9 cellular contexts compared by ENCODE assay signal in genomic region chr17:10616502-10617119, GRCh38. TPM values are rescaled to one million over a fixed set of nuclear protein-coding genes. Genes with fewer than 3 reads are reported as not detected.
DNase-seq lines count a peak whose midpoint lies in the region; ATAC-seq, FAIRE-seq and TF ChIP-seq lines count a peak whose summit lies in the region.
"Had no signal": no experiment of that assay in that cellular context is flagged by ENCODE, and none has a peak within 500 bp of the region (broad histone marks: within the 10 kb centered on the region; RNA-seq: fewer than 3 reads in every experiment).

No MANE protein-coding gene starts in this region.

- H3K4me3 ChIP-seq in H1 (ENCODE audit: extremely low read depth in 1 of 4, insufficient read depth in 2 of 4, low read depth in 3 of 4, low read length in 4 of 4), result no peak overlapping the region

- no peak overlapping the region for H2BK12ac ChIP-seq in H1 (ENCODE audit: low read depth, low read length)

- no peaks in the 10 kb centered on the region for H3K9me3 ChIP-seq in H1 (ENCODE audit: insufficient read depth in 2 of 2, low read depth in 1 of 2, low read length in 1 of 2)

- TF ChIP-seq CTCF in H1 (IDR thresholded peaks at IDR 0.05; ENCODE audit: control extremely low read depth in 1 of 3, insufficient read depth in 1 of 3, low read depth in 1 of 3, low read length in 3 of 3), result peak; percentile 95 to 99 (median 98)
- TF ChIP-seq CTCF in mesothelial cell of epicardium (IDR thresholded peaks at IDR 0.05; ENCODE audit: unreplicated experiment), result peak; percentile 99

- no peak overlapping the region for H3K4me3 Mint-ChIP-seq in mesothelial cell of epicardium

- TF ChIP-seq POLR2A in H1 (IDR thresholded peaks at IDR 0.05; ENCODE audit: control extremely low read depth in 1 of 2, low read depth in 2 of 2, low read length in 2 of 2), result no peak

- DNase-seq in ELF-1 (ENCODE audit: low read depth, low spot score) (peak; percentile 93), NCI-H748 treated with DMSO at 0.1 percent for 48 hours (lab: John Stamatoyannopoulos, UW) (peak; percentile 27), H1 (ENCODE audit: low read depth in 1 of 2, low spot score in 2 of 2) (peak; percentile 89 to 99), mesothelial cell of epicardium (ENCODE audit: low spot score in 2 of 2, unreplicated experiment in 2 of 2) (peak; percentile 63 to 89)
- DNase-seq in activated CD8-positive, alpha-beta memory T cell treated with anti-CD3 and anti-CD28 coated beads for 1 hour (ENCODE audit: extremely low read depth in 1 of 2, low read depth in 1 of 2), result peak; percentile 17 to 58
- peak; percentile 35 to 42 for DNase-seq in stimulated activated CD8-positive, alpha-beta memory T cell treated with anti-CD3 and anti-CD28 coated beads, Interleukin-4, amount 100 ng/mL, for 1 hour (ENCODE audit: low read depth in 2 of 2, low spot score in 1 of 2)

- H3K23me2 ChIP-seq in H1 (ENCODE audit: low read depth, low read length), result no peaks in the 10 kb centered on the region; the same call in 1 of the 2 replicates

- ATAC-seq in HG02973 (IDR thresholded peaks at IDR 0.05; ENCODE audit: unreplicated experiment) (peak; percentile 49), GM21526 (IDR thresholded peaks at IDR 0.05; ENCODE audit: low FRiP score, unreplicated experiment) (no peak)

- H3K9me3 Mint-ChIP-seq in mesothelial cell of epicardium, result no peaks in the 10 kb centered on the region

- H2BK20ac ChIP-seq in H1 (ENCODE audit: low read length), result no peak overlapping the region

- peaks cover 14% of the 10 kb centered on the region for H3K4me1 Mint-ChIP-seq in mesothelial cell of epicardium

- CTCF ChIA-PET in H1 (lab: Charles Lee; ENCODE audit: partially characterized antibody), result interaction anchor here (0.7 to 18.0 kb wide), 72 partner anchors 8 to 1022 kb away, joined by 3 to 343 read pairs (median 5); partner anchors contain the start of genes MYH13 and TMEM220

- H3K27ac ChIP-seq in H1 (ENCODE audit: low read depth, low read length), result no peak overlapping the region
- H3K27ac ChIP-seq: epithelial cell of prostate had no signal

- no peak overlapping the region for H3K14ac ChIP-seq in H1 (ENCODE audit: insufficient read length)

- H3K23ac ChIP-seq in H1 (ENCODE audit: insufficient read length), result no peak overlapping the region

- WGBS in H1 (ENCODE audit: extremely low coverage in 1 of 2, insufficient coverage in 1 of 2, insufficient read length in 1 of 2, insufficient replicate concordance in 2 of 2, low coverage in 1 of 2, low lambda C conversion rate in 2 of 2, missing lambda C conversion rate in 1 of 2), 2 experiments, result 64% methylated on average over 9 of the region's 9 CpGs; no CpG with 5 or more reads in 1 of the 2 experiments

- H3K9ac ChIP-seq in H1 (replicated peaks in 1 of 4; ENCODE audit: extremely low read depth in 1 of 4, low read depth in 3 of 4, low read length in 3 of 4), result no peak overlapping the region

- H3K4me1 ChIP-seq in H1 (replicated peaks in 1 of 4; ENCODE audit: control insufficient read depth in 3 of 4, insufficient read depth in 4 of 4, low read length in 3 of 4), result no peaks in the 10 kb centered on the region; a peak in 2 of 7 replicates

- no peak overlapping the region for H2BK15ac ChIP-seq in H1 (ENCODE audit: low read length)

- no peak overlapping the region for H3K56ac ChIP-seq in H1 (replicated peaks; ENCODE audit: insufficient read length, low read depth, low read length)

- H3K36me3 Mint-ChIP-seq in mesothelial cell of epicardium, result no peaks in the 10 kb centered on the region

- H3K27me3 Mint-ChIP-seq in mesothelial cell of epicardium (ENCODE audit: low read depth), result no peaks in the 10 kb centered on the region

- H3K27ac Mint-ChIP-seq in mesothelial cell of epicardium, result no peak overlapping the region

- TF ChIP-seq EP300 in H1 (IDR thresholded peaks at IDR 0.05; ENCODE audit: borderline replicate concordance in 1 of 2, low read depth in 2 of 2, low read length in 2 of 2), result no peak

- no peak overlapping the region for H2BK5ac ChIP-seq in H1 (ENCODE audit: low read depth, low read length)

- FAIRE-seq in H1 (lab: Jason Lieb, UNC), result peak; percentile 96

- H4K8ac ChIP-seq in H1 (ENCODE audit: extremely low read depth, insufficient read depth, low read length), result no peak overlapping the region

- peak; percentile 63 to 73 for TF ChIP-seq RAD21 in H1 (IDR thresholded peaks at IDR 0.05 in 1 of 2, conservative IDR thresholded peaks at IDR 0.05 in 1 of 2; ENCODE audit: low read depth in 2 of 2, low read length in 2 of 2)

- no peak overlapping the region for H2BK120ac ChIP-seq in H1 (replicated peaks; ENCODE audit: low read depth, low read length)

- H3K27me3 ChIP-seq in H1 (replicated peaks in 1 of 4; ENCODE audit: control insufficient read depth in 3 of 4, extremely low read depth in 1 of 4, insufficient read depth in 3 of 4, low read length in 3 of 4), result no peaks in the 10 kb centered on the region

- H3K4me2 ChIP-seq in H1 (ENCODE audit: insufficient read depth in 1 of 2, low read depth in 2 of 2, low read length in 2 of 2), result no peak overlapping the region

- no peak overlapping the region for H4K91ac ChIP-seq in H1 (replicated peaks; ENCODE audit: insufficient read length, low read length)

- POLR2A ChIA-PET in H1 (lab: Charles Lee; ENCODE audit: partially characterized antibody), result interaction anchor here (0.8 to 1.4 kb wide), 2 partner anchors 10 to 113 kb away, joined by 3 to 4 read pairs; partner anchors contain the start of gene TMEM220

- H3K18ac ChIP-seq in H1 (ENCODE audit: extremely low read depth, low read length), result no peak overlapping the region

- H2AK5ac ChIP-seq in H1 (ENCODE audit: low read depth, low read length), result no peak overlapping the region

- no peak overlapping the region for H2AFZ ChIP-seq in H1 (ENCODE audit: low read length)

- no peaks in the 10 kb centered on the region for H3K79me1 ChIP-seq in H1 (ENCODE audit: low read depth, low read length)

- no peaks in the 10 kb centered on the region for H3K36me3 ChIP-seq in H1 (ENCODE audit: control insufficient read depth in 2 of 4, insufficient read depth in 4 of 4, low read length in 3 of 4)

- H4K20me1 ChIP-seq in H1 (replicated peaks in 1 of 2; ENCODE audit: control insufficient read depth in 1 of 2, insufficient read depth in 2 of 2, low read length in 2 of 2), result no peaks in the 10 kb centered on the region

- no peaks in the 10 kb centered on the region for H3K79me2 ChIP-seq in H1 (ENCODE audit: control insufficient read depth in 1 of 2, insufficient read depth in 2 of 2, low read length in 2 of 2)

- no peak overlapping the region for H3K4ac ChIP-seq in H1 (replicated peaks; ENCODE audit: insufficient read length, low read depth, low read length)

- H4K5ac ChIP-seq in H1 (ENCODE audit: insufficient read length, low read depth, low read length), result no peak overlapping the region

TF ChIP-seq in H1, 55 proteins besides CTCF, POLR2A, EP300 and RAD21 (continues in another document):
- TF ChIP-seq GABPA (IDR thresholded peaks at IDR 0.05; ENCODE audit: borderline replicate concordance, insufficient read depth, low read length) (no peak), KDM5A (IDR thresholded peaks at IDR 0.05; ENCODE audit: low read length) (no peak), RXRA (IDR thresholded peaks at IDR 0.05; ENCODE audit: insufficient read depth, low read depth, low read length) (no peak), ZNF274 (IDR thresholded peaks at IDR 0.05; ENCODE audit: borderline replicate concordance, extremely low read depth, low read length) (no peak), TBP (IDR thresholded peaks at IDR 0.05; ENCODE audit: low read depth, low read length) (no peak), USF2 (IDR thresholded peaks at IDR 0.05; ENCODE audit: low read length) (no peak), JUN (IDR thresholded peaks at IDR 0.05; ENCODE audit: low read depth, low read length) (no peak), POU5F1 (IDR thresholded peaks at IDR 0.05; ENCODE audit: low read depth, low read length) (no peak), EGR1 (IDR thresholded peaks at IDR 0.05; ENCODE audit: borderline replicate concordance, low read depth, low read length) (no peak), CREB1 (IDR thresholded peaks at IDR 0.05) (0 out of 2 replicates have a peak, but pooled peaks have one; percentile 36), YY1 (IDR thresholded peaks at IDR 0.05; ENCODE audit: low read depth, low read length) (peak; percentile 51; the same call in 1 of the 2 replicates)

RNA-seq across cellular contexts. Expression of gene MYH3, which starts 40.5 kb away (rescaled TPM):
- 0.99 and 1.8 TPM in 2 replicates for total RNA-seq in H1 (2021; fragmentation: NEBNext Ultra II Directional; extraction: Animal tissue kit (Norgen Biotek cat#: 25700))
- 0.65 and 1.6 TPM in 2 replicates for polyA plus RNA-seq in H1 (2011; rRNA removed)
- polyA plus RNA-seq in H1 (2011; cell fraction: cytosol; rRNA removed), result 1.7 TPM
- 3.9 TPM for polyA plus RNA-seq in H1 (2011; cell fraction: nucleus; rRNA removed)
- 1.7 to 2.0 TPM (median 2.0 TPM) in 4 replicates for polyA plus RNA-seq in H1 (2012, experiment 1 of 2)
- 0.25 TPM for polyA plus RNA-seq in H1 (2012, experiment 2 of 2)
- polyA plus RNA-seq in H1 (2013, experiment 1 of 2), result 2.1 TPM
- polyA plus RNA-seq in H1 (2013, experiment 2 of 2), result 1.4 TPM
- 0.95 and 1.2 TPM in 2 replicates for polyA minus RNA-seq in H1 (2011; rRNA and poly(A)+ RNA removed)
- polyA minus RNA-seq in H1 (2011; cell fraction: cytosol; rRNA and poly(A)+ RNA removed), result 1.4 TPM
- 3.4 TPM for polyA minus RNA-seq in H1 (2011; cell fraction: nucleus; rRNA and poly(A)+ RNA removed)
- 3.7 to 4.3 TPM (median 3.7 TPM) in 3 replicates for total RNA-seq in mesothelial cell of epicardium

Comparison
In these comparisons a context has a peak if more than half of its experiments do, and no peak if none do; other contexts are left out.
1. DNase-seq: peak in every context shown above with its lines; median percentile 94 in H1; 93 in ELF-1; 76 in mesothelial cell of epicardium; 38 in stimulated activated CD8-positive, alpha-beta memory T cell treated with anti-CD3 and anti-CD28 coated beads, Interleukin-4, amount 100 ng/mL, for 1 hour; 38 in activated CD8-positive, alpha-beta memory T cell treated with anti-CD3 and anti-CD28 coated beads for 1 hour; 27 in NCI-H748 treated with DMSO at 0.1 percent for 48 hours.